ENCODE assay signal across 8 cellular contexts in the genomic region with DNA sequence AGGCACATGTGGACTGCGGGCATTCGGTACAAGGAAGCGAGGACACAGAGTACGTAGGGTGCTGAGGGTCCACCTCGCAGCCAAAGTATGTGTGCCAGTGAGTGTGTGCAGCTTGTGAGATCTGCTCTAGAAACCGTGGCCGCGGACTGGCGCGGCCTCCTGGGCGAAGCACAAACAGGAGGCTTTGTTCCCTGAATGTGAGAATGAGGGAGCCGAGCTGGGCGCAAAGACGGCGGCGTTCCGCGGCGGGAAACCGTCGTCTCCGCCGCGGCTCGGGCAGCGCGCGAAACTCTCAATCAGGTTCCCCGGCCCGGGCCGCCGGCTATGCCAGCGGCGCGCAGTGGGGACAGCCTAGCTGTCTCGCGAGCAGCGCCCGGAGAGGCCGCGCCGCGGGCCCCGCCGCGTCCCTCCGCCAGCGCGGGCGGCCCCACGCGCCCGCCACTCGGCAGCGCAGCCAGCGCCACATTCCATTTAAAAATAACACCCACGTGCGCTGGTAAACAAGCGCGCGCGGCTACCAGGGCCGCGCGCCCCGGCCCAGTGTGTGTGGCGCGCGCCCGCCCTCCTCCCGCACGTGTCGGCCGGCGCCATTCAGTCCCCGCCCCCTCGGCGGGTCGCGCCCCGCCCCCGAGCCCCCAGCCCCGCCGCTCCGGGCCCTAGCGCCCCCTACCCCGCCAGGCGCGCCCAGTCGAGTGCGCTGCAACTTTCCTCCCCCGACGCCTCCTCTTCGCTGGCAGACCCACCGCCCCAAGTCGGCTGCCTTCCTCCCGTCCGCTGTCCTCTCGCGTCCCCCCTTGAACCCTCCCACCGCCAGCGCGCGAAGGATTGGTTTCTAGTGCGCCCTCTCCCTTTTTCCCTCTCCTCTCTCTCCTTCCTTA. TPM values are rescaled to one million over a fixed set of nuclear protein-coding genes. Genes with fewer than 3 reads are reported as not detected.
A peak's percentile ranks its signal among the peaks of the same experiment; 100 is the strongest.
DNase-seq lines count a peak whose midpoint lies in the region; ATAC-seq and TF ChIP-seq lines count a peak whose summit lies in the region.

No MANE protein-coding gene starts in this region.

- H3K27ac ChIP-seq in GM23338 (ENCODE audit: low read depth) (peak overlapping the region; percentile 100), cingulate gyrus (ENCODE audit: low read depth, low read length) (peak overlapping the region; percentile 96)

- H4K20me1 ChIP-seq in GM23338 (replicated peaks; ENCODE audit: insufficient read depth), result no peaks in the 10 kb centered on the region

- H3K27me3 ChIP-seq in GM23338 (ENCODE audit: insufficient read depth), result peaks cover 37% of the 10 kb centered on the region

- no peaks in the 10 kb centered on the region for H3K36me3 ChIP-seq in GM23338 (ENCODE audit: insufficient read depth)

- ATAC-seq in GM23338, result peak; percentile 6

- H3K9me3 Mint-ChIP-seq in GM23338, result peaks cover 6% of the 10 kb centered on the region; the same call in 2 of the 3 replicates
- H3K9me3 Mint-ChIP-seq in activated CD4-positive, alpha-beta T cell treated with anti-CD3 and anti-CD28 coated beads, Interleukin-2, amount 10 ng/mL, durations not matched to agents 24 days and 14 days, result no peaks in the 10 kb centered on the region

- CTCF ChIA-PET in AG04449 (lab: Yijun Ruan, JAX), result interaction anchor here (0.8 to 4.9 kb wide), 9 partner anchors 12 to 517 kb away, joined by 3 to 21 read pairs (median 5); no protein-coding TSS in a partner anchor

- H3K4me3 ChIP-seq in AG04449 (ENCODE audit: low read depth, low read length), result peak overlapping the region; percentile 65
- H3K4me3 ChIP-seq in GM23338, result peak overlapping the region; percentile 97

- TF ChIP-seq CTCF in AG04449 (IDR thresholded peaks at IDR 0.05; ENCODE audit: insufficient read depth, low read length, missing control alignments) (no peak), GM23338 (conservative IDR thresholded peaks at IDR 0.05; ENCODE audit: low read depth in 2 of 2) (peak in 1 of 2 experiments; percentile 29; a peak in 3 of 4 replicates)

- H3K36me3 Mint-ChIP-seq in GM23338 (ENCODE audit: low read depth), result peaks cover 5% of the 10 kb centered on the region; the same call in 2 of the 3 replicates
- H3K36me3 Mint-ChIP-seq in activated CD4-positive, alpha-beta T cell treated with anti-CD3 and anti-CD28 coated beads, Interleukin-2, amount 10 ng/mL, durations not matched to agents 24 days and 14 days (ENCODE audit: low read depth), result peaks cover 9% of the 10 kb centered on the region

- H3K27ac Mint-ChIP-seq in GM23338, result peak overlapping the region; percentile 94
- peak overlapping the region; percentile 93 for H3K27ac Mint-ChIP-seq in activated CD4-positive, alpha-beta T cell treated with anti-CD3 and anti-CD28 coated beads, Interleukin-2, amount 10 ng/mL, durations not matched to agents 24 days and 14 days

- H3F3A ChIP-seq in GM23338 (replicated peaks; ENCODE audit: low read depth), result 0 out of 2 replicates have a peak, but pooled peaks cover 3% of the 10 kb centered on the region

- H3K4me1 ChIP-seq in GM23338 (ENCODE audit: insufficient read depth), result peaks cover 14% of the 10 kb centered on the region; the same call in 1 of the 2 replicates

- intact Hi-C loops in activated CD4-positive, alpha-beta T cell treated with anti-CD3 and anti-CD28 coated beads, Interleukin-2, amount 10 ng/mL, durations not matched to agents 24 days and 14 days (cut with micrococcal nuclease), result loop anchor here (1.0 to 10.0 kb wide), 12 partner anchors 225 to 927 kb away; partner anchors contain the start of genes ARMC2, SCML4, SEC63 and SESN1

- H3K4me1 Mint-ChIP-seq in GM23338, result peaks cover 11% of the 10 kb centered on the region
- H3K4me1 Mint-ChIP-seq in activated CD4-positive, alpha-beta T cell treated with anti-CD3 and anti-CD28 coated beads, Interleukin-2, amount 10 ng/mL, durations not matched to agents 24 days and 14 days, result peaks cover 16% of the 10 kb centered on the region

- peaks cover 27% of the 10 kb centered on the region for H3K27me3 Mint-ChIP-seq in GM23338 (ENCODE audit: insufficient read depth, low read depth, poor library complexity)
- peaks cover 45% of the 10 kb centered on the region for H3K27me3 Mint-ChIP-seq in activated CD4-positive, alpha-beta T cell treated with anti-CD3 and anti-CD28 coated beads, Interleukin-2, amount 10 ng/mL, durations not matched to agents 24 days and 14 days

- peak overlapping the region; percentile 85 for H3K4me2 ChIP-seq in GM23338

- POLR2A ChIA-PET in AG04449 (lab: Yijun Ruan, JAX), result interaction anchor here (0.9 kb wide), 1 partner anchor 32 kb away, joined by 3 read pairs; no protein-coding TSS in a partner anchor

- peaks cover 8% of the 10 kb centered on the region for H3K79me2 ChIP-seq in GM23338 (replicated peaks; ENCODE audit: insufficient read depth)

- DNase-seq in AG04449 (ENCODE audit: low read depth, low spot score) (no peak), GM23338 (ENCODE audit: low spot score) (peak; percentile 87), NCI-H446 (lab: John Stamatoyannopoulos, UW) (peak; percentile 56 to 86), left kidney (ENCODE audit: low read depth, low spot score) (peak; percentile 72), HPDE6-E6E7 (ENCODE audit: extremely low spot score) (no peak)
- DNase-seq in activated CD4-positive, alpha-beta T cell treated with anti-CD3 and anti-CD28 coated beads, Interleukin-2, amount 10 ng/mL, durations not matched to agents 24 days and 14 days, result peak; percentile 89
- peak; percentile 74 to 78 for DNase-seq in stimulated activated CD4-positive, alpha-beta T cell treated with anti-CD3 and anti-CD28 coated beads, Interleukin-2, amount 100 ng/mL, for 24 hours

- no peaks in the 10 kb centered on the region for H3K9me2 ChIP-seq in GM23338 (ENCODE audit: insufficient read depth)

- H3K4me3 Mint-ChIP-seq in GM23338, result peak overlapping the region; percentile 96
- peak overlapping the region; percentile 88 for H3K4me3 Mint-ChIP-seq in activated CD4-positive, alpha-beta T cell treated with anti-CD3 and anti-CD28 coated beads, Interleukin-2, amount 10 ng/mL, durations not matched to agents 24 days and 14 days

- peak overlapping the region; percentile 90 for H2AFZ ChIP-seq in GM23338

TF ChIP-seq in GM23338, 12 proteins besides CTCF, POLR2A, EP300 and RAD21:
- TF ChIP-seq POLR2AphosphoS5 (IDR thresholded peaks at IDR 0.05; ENCODE audit: low read depth) (peak; percentile 24), STAT1 (IDR thresholded peaks at IDR 0.05; ENCODE audit: unreplicated experiment) (no peak)
TF ChIP-seq in GM23338: peak in this region for 1.

RNA-seq across cellular contexts. Expression of gene FOXO3, which starts 3.0 kb away (rescaled TPM):
- 20.2 and 20.4 TPM in 2 replicates for total RNA-seq in GM23338 (2014; rRNA removed; shearing (Covaris generic))
- polyA plus RNA-seq in GM23338 (2016; fragmentation: Nextera tagmentation; extraction: Ambion mirVana), result 9.1 and 9.8 TPM in 2 replicates
- 5.9 TPM in 2 replicates for total RNA-seq in activated CD4-positive, alpha-beta T cell treated with anti-CD3 and anti-CD28 coated beads, Interleukin-2, amount 10 ng/mL, durations not matched to agents 24 days and 14 days

Comparison
In these comparisons a context has a peak if more than half of its experiments do, and no peak if none do; other contexts are left out.
1. DNase-seq: peak in GM23338 (single experiment), NCI-H446 (2 of 2), activated CD4-positive, alpha-beta T cell treated with anti-CD3 and anti-CD28 coated beads, Interleukin-2, amount 10 ng/mL, durations not matched to agents 24 days and 14 days (single experiment), left kidney (single experiment) and stimulated activated CD4-positive, alpha-beta T cell treated with anti-CD3 and anti-CD28 coated beads, Interleukin-2, amount 100 ng/mL, for 24 hours (2 of 2); none in AG04449 (single experiment) and HPDE6-E6E7 (single experiment).